ENCODE assay signal across 8 cellular contexts in genomic region chr22:26894766-26895485, GRCh38.
A peak's percentile ranks its signal among the peaks of the same experiment; 100 is the strongest.
DNase-seq lines count a peak whose midpoint lies in the region; ATAC-seq and TF ChIP-seq lines count a peak whose summit lies in the region.

No MANE protein-coding gene starts in this region.

- H2BK15ac ChIP-seq in neuronal stem cell (ENCODE audit: low read length): no peak overlapping the region

- no peak overlapping the region for H3K18ac ChIP-seq in neuronal stem cell (ENCODE audit: low read length)

- BruUV-seq in Calu3 (replicated peaks; lab: Mats Ljungman, UMichigan): no TSS peak

- H3K79me1 ChIP-seq in neuronal stem cell (ENCODE audit: low read depth, low read length): no peaks in the 10 kb centered on the region

- peak overlapping the region; percentile 13 for H3K4me3 Mint-ChIP-seq in Calu3 (ENCODE audit: low read depth, unreplicated experiment)

- H3K27me3 ChIP-seq in MG63 (no peaks in the 10 kb centered on the region), neuronal stem cell (ENCODE audit: control insufficient read depth in 3 of 3, insufficient read depth in 3 of 3, low read depth in 1 of 3, low read length in 3 of 3) (no peaks in the 10 kb centered on the region)

- no peak overlapping the region for H3K4ac ChIP-seq in neuronal stem cell (ENCODE audit: low read length)

- no peaks in the 10 kb centered on the region for H3K36me3 Mint-ChIP-seq in Calu3 (ENCODE audit: insufficient read depth, unreplicated experiment)

- H3K23ac ChIP-seq in neuronal stem cell (ENCODE audit: low read depth, low read length, poor library complexity): no peak overlapping the region

- H4K91ac ChIP-seq in neuronal stem cell (ENCODE audit: low read depth, low read length, poor library complexity): no peak overlapping the region

- CTCF ChIA-PET in Calu3 (lab: Charles Lee): interaction anchor here (0.9 kb wide), 1 partner anchor 217 kb away, joined by 4 read pairs; no protein-coding TSS in a partner anchor

- no peak overlapping the region for H3K14ac ChIP-seq in neuronal stem cell (ENCODE audit: low read length)

- H4K8ac ChIP-seq in neuronal stem cell (ENCODE audit: low read depth, low read length): no peak overlapping the region

- no peak overlapping the region for H2AK5ac ChIP-seq in neuronal stem cell (ENCODE audit: low read depth, low read length)

- TF ChIP-seq CTCF in Calu3 (IDR thresholded peaks at IDR 0.05; ENCODE audit: unreplicated experiment): no peak

- no peak overlapping the region for H3K4me2 ChIP-seq in neuronal stem cell (ENCODE audit: insufficient read depth, low read length, poor library complexity, severe bottlenecking)

- H2AFZ ChIP-seq in neuronal stem cell (ENCODE audit: low read length): peak overlapping the region; percentile 47

- no peak for ATAC-seq in HG02840 (IDR thresholded peaks at IDR 0.05; ENCODE audit: low FRiP score, unreplicated experiment)
- no peak for ATAC-seq in GM18511 (IDR thresholded peaks at IDR 0.05; ENCODE audit: unreplicated experiment)

- H2BK5ac ChIP-seq in neuronal stem cell (ENCODE audit: low read length): no peak overlapping the region

- H3K9me3 ChIP-seq in MG63 (peaks cover 2% of the 10 kb centered on the region; the same call in 1 of the 2 replicates), neuronal stem cell (replicated peaks in 1 of 2; ENCODE audit: control insufficient read depth in 2 of 2, insufficient read depth in 1 of 2, low read depth in 1 of 2, low read length in 2 of 2) (peaks cover 0 to 2% of the 10 kb centered on the region in 2 donors)

- H3K27me3 Mint-ChIP-seq in Calu3 (ENCODE audit: unreplicated experiment): peaks cover 17% of the 10 kb centered on the region

- H2BK12ac ChIP-seq in neuronal stem cell (ENCODE audit: low read length): no peak overlapping the region

- no CpG with 5 or more reads among the region's 5 CpGs for WGBS in neuronal stem cell (ENCODE audit: extremely low coverage in 2 of 2, insufficient read length in 2 of 2, insufficient replicate concordance in 1 of 2), 2 donors

- H3K4me1 Mint-ChIP-seq in Calu3 (ENCODE audit: low read depth, unreplicated experiment): peaks cover 45% of the 10 kb centered on the region

- H3K9me3 Mint-ChIP-seq in Calu3 (ENCODE audit: low read depth, unreplicated experiment): peaks cover 4% of the 10 kb centered on the region

- peak overlapping the region; percentile 55 for H3K27ac Mint-ChIP-seq in Calu3 (ENCODE audit: unreplicated experiment)

- H2BK120ac ChIP-seq in neuronal stem cell (ENCODE audit: low read depth, low read length): no peak overlapping the region

- peak; percentile 44 for DNase-seq in Calu3
- peak; percentile 82 for DNase-seq in MG63
- peak; percentile 94 for DNase-seq in dedifferentiated amniotic fluid mesenchymal stem cell (ENCODE audit: extremely low spot score)
- DNase-seq in neuronal stem cell (ENCODE audit: low spot score): no peak
- DNase-seq in caudate nucleus (lab: John Stamatoyannopoulos, UW): no peak
- no peak for DNase-seq in NCI-H1417 treated with DMSO at 0.1 percent for 48 hours (lab: John Stamatoyannopoulos, UW)

- no peak overlapping the region for H3K27ac ChIP-seq in neuronal stem cell (replicated peaks; ENCODE audit: low read length)
- no peak overlapping the region for H3K27ac ChIP-seq in caudate nucleus (ENCODE audit: low read depth, low read length)

- no peak overlapping the region for H3K9ac ChIP-seq in neuronal stem cell (ENCODE audit: low read depth, low read length, poor library complexity)

- H3K4me1 ChIP-seq in neuronal stem cell (ENCODE audit: control insufficient read depth in 2 of 2, insufficient read depth in 1 of 2, low read depth in 1 of 2, low read length in 2 of 2): peaks cover 0 to 7% of the 10 kb centered on the region in 2 donors

- H3K4me3 ChIP-seq in MG63 (no peak overlapping the region), neuronal stem cell (ENCODE audit: low read length in 2 of 2) (no peak overlapping the region)

- intact Hi-C loops in Calu3 (cut with micrococcal nuclease; ENCODE audit: unreplicated experiment): loop anchor here (2.0 to 5.0 kb wide), 3 partner anchors 74 to 302 kb away; no protein-coding TSS in a partner anchor

- H3K36me3 ChIP-seq in MG63 (no peaks in the 10 kb centered on the region), neuronal stem cell (replicated peaks in 1 of 2; ENCODE audit: control insufficient read depth in 2 of 2, insufficient read depth in 2 of 2, low read length in 2 of 2) (no peaks in the 10 kb centered on the region)

Comparison
In these comparisons a context has a peak if more than half of its experiments do, and no peak if none do; other contexts are left out.
1. DNase-seq: peak in Calu3 (single experiment), MG63 (single experiment) and dedifferentiated amniotic fluid mesenchymal stem cell (single experiment); none in neuronal stem cell (single experiment), caudate nucleus (0 of 61) and NCI-H1417 treated with DMSO at 0.1 percent for 48 hours (single experiment).